In the genomic region with DNA sequence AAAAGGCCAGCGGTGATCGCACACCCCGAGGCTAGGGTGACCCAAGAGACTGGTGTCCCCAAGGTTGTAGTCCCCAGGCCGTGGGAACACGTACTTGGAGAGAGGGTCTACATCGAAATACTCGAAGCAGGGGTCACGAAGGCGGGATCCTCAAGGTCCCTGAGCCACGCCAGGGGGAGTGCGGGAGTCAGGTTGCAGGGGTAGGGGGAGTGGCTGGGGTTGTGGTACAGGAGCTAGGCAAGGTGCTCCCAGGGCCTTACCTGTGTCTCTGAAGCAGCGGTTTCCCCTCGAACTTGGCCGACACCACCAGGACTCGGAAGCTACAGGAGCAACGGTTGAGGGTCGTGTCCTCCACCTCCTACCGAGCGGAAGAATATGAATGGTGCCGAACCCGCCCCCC, we compare ENCODE assay signal across 6 cellular contexts. TPM values are rescaled to one million over a fixed set of nuclear protein-coding genes. Genes with fewer than 3 reads are reported as not detected.
DNase-seq lines count a peak whose midpoint lies in the region; ATAC-seq and TF ChIP-seq lines count a peak whose summit lies in the region.
"Not testable (repeated sequence)": the region's sequence is repeated elsewhere in the genome, so short reads cannot be mapped to it uniquely, and the experiment has no call there.

No MANE protein-coding gene starts in this region.

- not testable (repeated sequence) for H3K4me1 Mint-ChIP-seq in T-helper 17 cell

- TF ChIP-seq POLR2A in gastrocnemius medialis (IDR thresholded peaks at IDR 0.05), result not testable (repeated sequence)

- H3K27me3 ChIP-seq in gastrocnemius medialis, result not testable (repeated sequence)

- TF ChIP-seq CTCF in gastrocnemius medialis (IDR thresholded peaks at IDR 0.05 in 4 of 5, conservative IDR thresholded peaks at IDR 0.05 in 1 of 5), result not testable (repeated sequence)

- intact Hi-C loops in Right ventricle myocardium superior (cut with DNase I); gastrocnemius medialis (cut with DNase I; ENCODE audit: low total_unique reads): not testable (repeated sequence)

- H3K27ac ChIP-seq in gastrocnemius medialis, result not testable (repeated sequence)

- not testable (repeated sequence) for H3K4me1 ChIP-seq in gastrocnemius medialis

- H3K9me3 ChIP-seq in T-helper 17 cell (ENCODE audit: control insufficient read depth, low read length, poor library complexity, severe bottlenecking); gastrocnemius medialis: not testable (repeated sequence)

- H3K36me3 Mint-ChIP-seq in T-helper 17 cell (ENCODE audit: low read depth), result not testable (repeated sequence)

- not testable (repeated sequence) for H3K27ac Mint-ChIP-seq in T-helper 17 cell

- H3K4me3 Mint-ChIP-seq in T-helper 17 cell, result not testable (repeated sequence)

- in situ Hi-C loops in gastrocnemius medialis (cut with MboI; ENCODE audit: low sequenced_read_pairs in 4 of 4), result not testable (repeated sequence)

- H3K4me3 ChIP-seq in gastrocnemius medialis, result not testable (repeated sequence)

- H3K27me3 Mint-ChIP-seq in T-helper 17 cell, result not testable (repeated sequence)

- peak; percentile 11 for ATAC-seq in GM18909 (IDR thresholded peaks at IDR 0.05; ENCODE audit: poor library complexity, unreplicated experiment)
- peak; percentile 23 for ATAC-seq in GM21723 (IDR thresholded peaks at IDR 0.05; ENCODE audit: unreplicated experiment)
- ATAC-seq in HG03066 (IDR thresholded peaks at IDR 0.05; ENCODE audit: low read depth, unreplicated experiment), result peak; percentile 17
- peak; percentile 32 for ATAC-seq in T-helper 17 cell
- peak; percentile 24 for ATAC-seq in Right ventricle myocardium superior (ENCODE audit: poor library complexity)
- ATAC-seq in gastrocnemius medialis, result peak; percentile 3 to 10

- DNase-seq in T-helper 17 cell, Right ventricle myocardium superior, gastrocnemius medialis: not testable (repeated sequence)

- not testable (repeated sequence) for H3K36me3 ChIP-seq in gastrocnemius medialis

RNA-seq across cellular contexts. Expression of a gene that starts 0.4 kb away (rescaled TPM):
- total RNA-seq in T-helper 17 cell, result 10 to 100 TPM; 60.7 to 78.7 TPM
- 48.7 TPM for total RNA-seq in Right ventricle myocardium superior
- 100 to 1,000 TPM in 3 of 4 donors, 10 to 100 TPM in 1; 96.7 to 228 (median 140) TPM for total RNA-seq in gastrocnemius medialis

RNA-seq across cellular contexts. Expression of a gene that starts 0.6 kb away (rescaled TPM):
- total RNA-seq in T-helper 17 cell (10 to 100 TPM; 43.0 to 47.8 TPM), Right ventricle myocardium superior (16.2 TPM), gastrocnemius medialis (100 to 1,000 TPM in 1 of 4 donors, 10 to 100 TPM in 3; 23.6 to 103 (median 45.7) TPM)

RNA-seq across cellular contexts. Expression of a gene that starts 6.0 kb away (rescaled TPM):
- 10 to 100 TPM; 28.8 to 30.0 TPM for total RNA-seq in T-helper 17 cell
- total RNA-seq in Right ventricle myocardium superior, result 3.3 TPM
- 10 to 100 TPM in 1 of 4 donors, 1 to 10 TPM in 2, not detected in 1; 4.9 to 11.3 (median 9.2) TPM for total RNA-seq in gastrocnemius medialis

RNA-seq across cellular contexts. Expression of a gene that starts 9.7 kb away (rescaled TPM):
- total RNA-seq in T-helper 17 cell (100 to 1,000 TPM; 665 to 718 TPM), Right ventricle myocardium superior (8.4 TPM), gastrocnemius medialis (1 to 10 TPM in 3 of 4 donors, under 1 TPM in 1; 0.44 to 8.9 (median 5.8) TPM)

RNA-seq across cellular contexts. Expression of a gene that starts 55.2 kb away (rescaled TPM):
- total RNA-seq in T-helper 17 cell, result 10 to 100 TPM; 17.4 to 30.3 TPM
- 5.9 TPM for total RNA-seq in Right ventricle myocardium superior
- total RNA-seq in gastrocnemius medialis, result 10 to 100 TPM in 1 of 4 donors, 1 to 10 TPM in 1, under 1 TPM in 2; 0.62 to 10.4 (median 0.91) TPM
